19 cellular contexts compared by ENCODE assay signal in genomic region chr22:23125512-23126103, GRCh38. TPM values are rescaled to one million over a fixed set of nuclear protein-coding genes. Genes with fewer than 3 reads are reported as not detected.
DNase-seq lines count a peak whose midpoint lies in the region; ATAC-seq, FAIRE-seq and TF ChIP-seq lines count a peak whose summit lies in the region.
"Had no signal": no experiment of that assay in that cellular context is flagged by ENCODE, and none has a peak within 500 bp of the region (broad histone marks: within the 10 kb centered on the region; RNA-seq: fewer than 3 reads in every experiment).

No MANE protein-coding gene starts in this region.

- H2AK5ac ChIP-seq in neuronal stem cell (ENCODE audit: low read depth, low read length) = no peak overlapping the region

- H3K79me1 ChIP-seq in neuronal stem cell (ENCODE audit: low read depth, low read length) = peaks cover 2% of the 10 kb centered on the region

- H2BK12ac ChIP-seq in neuronal stem cell (ENCODE audit: low read length) = no peak overlapping the region

- no peak overlapping the region for H2BK15ac ChIP-seq in neuronal stem cell (ENCODE audit: low read length)

- TF ChIP-seq EP300 in K562 (IDR thresholded peaks at IDR 0.05; ENCODE audit: low read length) = no peak

- peaks cover 76% of the 10 kb centered on the region for H4K20me1 ChIP-seq in K562 (replicated peaks; ENCODE audit: control insufficient read depth, insufficient read depth, low read length)
- H4K20me1 ChIP-seq: BLaER1 treated with 17β-estradiol and CSF1 and Interleukin-3, amounts not matched to agents 10 nM and 100 nM had no signal

- H2BK120ac ChIP-seq in neuronal stem cell (ENCODE audit: low read depth, low read length) = no peak overlapping the region

- 0 out of 4 replicates have a peak, but pooled peaks of 1 of the 2 experiments have one; percentile 7 for TF ChIP-seq RAD21 in K562 (CRISPR knock-in tag; conservative IDR thresholded peaks at IDR 0.05 in 1 of 2, IDR thresholded peaks at IDR 0.05 in 1 of 2)

- H3K4ac ChIP-seq in neuronal stem cell (ENCODE audit: low read length) = no peak overlapping the region

- ATAC-seq in K562 (no peak), GM18858 (IDR thresholded peaks at IDR 0.05; ENCODE audit: unreplicated experiment) (no peak), HG02623 (IDR thresholded peaks at IDR 0.05; ENCODE audit: unreplicated experiment) (no peak), HG03025 (IDR thresholded peaks at IDR 0.05; ENCODE audit: low FRiP score, unreplicated experiment) (no peak)
- ATAC-seq: CD8-positive, alpha-beta T cell had no signal

- TF ChIP-seq CTCF in K562 (IDR thresholded peaks at IDR 0.05 in 2 of 3, conservative IDR thresholded peaks at IDR 0.05 in 1 of 3; ENCODE audit: insufficient read depth in 2 of 3, low read depth in 1 of 3, low read length in 3 of 3) = no peak
- no peak for TF ChIP-seq CTCF in dorsolateral prefrontal cortex (IDR thresholded peaks at IDR 0.05 in 54 of 56, conservative IDR thresholded peaks at IDR 0.05 in 2 of 56; ENCODE audit: low read depth in 1 of 56, partially characterized antibody in 56 of 56)

- in situ Hi-C loops in K562 (cut with MboI) = loop anchor here (5.0 kb wide), 2 partner anchors 158 to 278 kb away; no protein-coding TSS in a partner anchor

- H3K4me3 ChIP-seq in K562 = no peak overlapping the region
- H3K4me3 ChIP-seq in dorsolateral prefrontal cortex = no peak overlapping the region
- H3K4me3 ChIP-seq in neuronal stem cell (ENCODE audit: low read length in 2 of 2) = no peak overlapping the region
- H3K4me3 ChIP-seq: BLaER1 treated with 17β-estradiol and CSF1 and Interleukin-3, amounts not matched to agents 10 nM and 100 nM; HAP-1 had no signal

- H3K4me2 ChIP-seq in K562 (ENCODE audit: insufficient read depth, low read length) (no peak overlapping the region), neuronal stem cell (ENCODE audit: insufficient read depth, low read length, poor library complexity, severe bottlenecking) (no peak overlapping the region)
- H3K4me2 ChIP-seq: BLaER1 treated with 17β-estradiol and CSF1 and Interleukin-3, amounts not matched to agents 10 nM and 100 nM had no signal

- H3K9ac ChIP-seq in K562 (ENCODE audit: insufficient read depth in 1 of 2, low read depth in 2 of 2, low read length in 2 of 2) (peak overlapping the region in 1 of 2 experiments; percentile 2; a peak in 1 of 4 replicates), neuronal stem cell (ENCODE audit: low read depth, low read length, poor library complexity) (no peak overlapping the region)

- no peak overlapping the region for H4K8ac ChIP-seq in neuronal stem cell (ENCODE audit: low read depth, low read length)

- BruUV-seq in K562 (replicated peaks; lab: Mats Ljungman, UMichigan) = no TSS peak

- CTCF ChIA-PET in K562 (lab: Yijun Ruan, JAX; ENCODE audit: low intra/inter-chr PET ratio) = interaction anchor here (0.6 to 12.0 kb wide), 4 partner anchors 51 to 277 kb away, joined by 3 to 549 read pairs (median 3); no protein-coding TSS in a partner anchor

- no peaks in the 10 kb centered on the region for H3K79me2 ChIP-seq in K562 (ENCODE audit: control insufficient read depth, insufficient read depth, low read length)

- intact Hi-C loops in K562 (cut with micrococcal nuclease) (loop anchor here (10.0 kb wide), 1 partner anchor 661 kb away; no protein-coding TSS in a partner anchor), dorsolateral prefrontal cortex (cut with DNase I) (loop anchor here (5.0 to 10.0 kb wide), 2 partner anchors 53 to 281 kb away; partner anchors contain the start of gene GNAZ (in 2 of the 2))

- 3% methylated on average over 18 of the region's 18 CpGs for WGBS in K562 (ENCODE audit: insufficient coverage, low coverage, missing lambda C conversion rate)
- no CpG with 5 or more reads among the region's 18 CpGs for WGBS in neuronal stem cell (ENCODE audit: extremely low coverage in 2 of 2, insufficient read length in 2 of 2, insufficient replicate concordance in 1 of 2), 2 donors

- POLR2A ChIA-PET in K562 (lab: Yijun Ruan, JAX) = interaction anchor here (0.7 to 19.0 kb wide), 7 partner anchors 7 to 168 kb away, joined by 3 to 414 read pairs (median 31); partner anchors contain the start of genes RAB36 and RSPH14

- TF ChIP-seq POLR2A in K562 (conservative IDR thresholded peaks at IDR 0.05) = no peak

- H3K36me3 ChIP-seq in K562 (ENCODE audit: control insufficient read depth, insufficient read depth, low read length) (no peaks in the 10 kb centered on the region), neuronal stem cell (replicated peaks in 1 of 2; ENCODE audit: control insufficient read depth in 2 of 2, insufficient read depth in 2 of 2, low read length in 2 of 2) (peaks cover 4 to 14% of the 10 kb centered on the region in 2 donors)
- H3K36me3 ChIP-seq: HAP-1 had no signal

- H3K9me1 ChIP-seq in K562 (ENCODE audit: control insufficient read depth, insufficient read depth, low read length) = peaks cover 15% of the 10 kb centered on the region

- H2AFZ ChIP-seq in K562 (ENCODE audit: low read depth, low read length) (no peak overlapping the region), neuronal stem cell (ENCODE audit: low read length) (no peak overlapping the region)

- no peak overlapping the region for H2BK5ac ChIP-seq in neuronal stem cell (ENCODE audit: low read length)

- DNase-seq in K562 (ENCODE audit: extremely low read depth in 1 of 4, low spot score in 3 of 4) (peak in 2 of 4 experiments; percentile 56 to 60), dorsolateral prefrontal cortex (peak in 3 of 10 donors; percentile 20 to 48 (median 34)), neuronal stem cell (ENCODE audit: low spot score) (no peak), superior temporal gyrus (ENCODE audit: extremely low spot score) (peak; percentile 13)
- DNase-seq: Calu3; CD8-positive, alpha-beta T cell; DMS79 treated with DMSO at 0.1 percent for 48 hours; GF-D8; GOT3; IMR-90 had no signal

- H3K18ac ChIP-seq in neuronal stem cell (ENCODE audit: low read length) = no peak overlapping the region

- no peak overlapping the region for H3K14ac ChIP-seq in neuronal stem cell (ENCODE audit: low read length)

- H3K4me1 ChIP-seq in K562 (replicated peaks in 1 of 2; ENCODE audit: control insufficient read depth in 2 of 2, insufficient read depth in 2 of 2, low read length in 2 of 2) = peaks cover 0 to 9% of the 10 kb centered on the region in 2 experiments; a peak in 2 of 5 replicates
- H3K4me1 ChIP-seq in neuronal stem cell (ENCODE audit: control insufficient read depth in 2 of 2, insufficient read depth in 1 of 2, low read depth in 1 of 2, low read length in 2 of 2) = peaks cover 3% of the 10 kb centered on the region in 2 donors
- H3K4me1 ChIP-seq: HAP-1 had no signal

- no peak for FAIRE-seq in K562 (lab: Jason Lieb, UNC)

- H3K27ac ChIP-seq in K562 (ENCODE audit: extremely low read depth, low read depth, low read length) (no peak overlapping the region), dorsolateral prefrontal cortex (peak overlapping the region in 51 of 59 donors; percentile 2 to 100 (median 86)), neuronal stem cell (replicated peaks; ENCODE audit: low read length) (no peak overlapping the region)
- H3K27ac ChIP-seq: BLaER1 treated with 17β-estradiol and CSF1 and Interleukin-3, amounts not matched to agents 10 nM and 100 nM; HL-60 had no signal

- peaks cover 50 to 83% of the 10 kb centered on the region in 2 experiments for H3K27me3 ChIP-seq in K562 (ENCODE audit: control insufficient read depth in 2 of 2, insufficient read depth in 2 of 2, low read length in 2 of 2)
- no peaks in the 10 kb centered on the region for H3K27me3 ChIP-seq in dorsolateral prefrontal cortex
- H3K27me3 ChIP-seq in neuronal stem cell (ENCODE audit: control insufficient read depth in 3 of 3, insufficient read depth in 3 of 3, low read depth in 1 of 3, low read length in 3 of 3) = no peaks in the 10 kb centered on the region
- H3K27me3 ChIP-seq: BLaER1 treated with 17β-estradiol and CSF1 and Interleukin-3, amounts not matched to agents 10 nM and 100 nM had no signal

- no peak overlapping the region for H4K91ac ChIP-seq in neuronal stem cell (ENCODE audit: low read depth, low read length, poor library complexity)

- H3K23ac ChIP-seq in neuronal stem cell (ENCODE audit: low read depth, low read length, poor library complexity) = peak overlapping the region; percentile 81

- H3K9me3 ChIP-seq in K562 (replicated peaks; ENCODE audit: control insufficient read depth, insufficient read depth, low read depth, low read length) (no peaks in the 10 kb centered on the region), neuronal stem cell (replicated peaks in 1 of 2; ENCODE audit: control insufficient read depth in 2 of 2, insufficient read depth in 1 of 2, low read depth in 1 of 2, low read length in 2 of 2) (no peaks in the 10 kb centered on the region)
- H3K9me3 ChIP-seq: BLaER1 treated with 17β-estradiol and CSF1 and Interleukin-3, amounts not matched to agents 10 nM and 100 nM; HAP-1 had no signal

RNA-seq across cellular contexts. Expression of gene RSPH14, which starts 16.2 kb away (rescaled TPM):
- not detected in 2 replicates for total RNA-seq in K562 (2011; cell fraction: chromatin; rRNA removed; ENCODE audit: low replicate concordance)
- not detected in 2 replicates for total RNA-seq in K562 (2011; cell fraction: nucleolus; rRNA removed)
- not detected in 2 replicates for total RNA-seq in K562 (2011; cell fraction: nucleoplasm; rRNA removed)
- total RNA-seq in K562 (2014; rRNA removed) (not detected in 2 replicates), K562 (2014; rRNA removed; fragmentation: Illumina TruSeq; extraction: Trizol) (not detected in 2 replicates), K562 (2015; rRNA removed; fragmentation: Illumina TruSeq; extraction: Trizol) (not detected in 2 replicates), K562 (2021) (not detected in 2 replicates), dorsolateral prefrontal cortex (10 to 100 TPM in 84 of 120 experiments, 1 to 10 TPM in 36; 3.0 to 22.3 (median 11.9) TPM)
- polyA plus RNA-seq in K562 (2011; rRNA removed) (0.24 TPM in 1 of 2 replicates, not detected in the other), K562 (2014; fragmentation: Illumina TruSeq; extraction: Trizol) (not detected in 2 replicates), K562 (2014; fragmentation: Nextera tagmentation; extraction: Ambion mirVana) (under 1 TPM in 1 of 2 experiments, not detected in 1; 0.35 TPM), K562 (2014; rRNA removed) (not detected in 2 replicates)
- not detected in 2 replicates for polyA plus RNA-seq in K562 (2011; cell fraction: cytosol; rRNA removed)
- 0.27 TPM in 1 of 2 replicates, not detected in the other for polyA plus RNA-seq in K562 (2011; cell fraction: nucleus; rRNA removed)
- not detected in 2 replicates for polyA plus RNA-seq in K562 (2012)
- polyA minus RNA-seq in K562 (2011; rRNA and poly(A)+ RNA removed) = not detected in 2 replicates
- polyA minus RNA-seq in K562 (2011; cell fraction: cytosol; rRNA and poly(A)+ RNA removed) = not detected in 2 replicates
- polyA minus RNA-seq in K562 (2011; cell fraction: nucleus; rRNA and poly(A)+ RNA removed) = not detected in 2 replicates
- polyA plus RNA-seq in neuronal stem cell (2013, experiment 1 of 2) = 2.0 TPM
- 2.2 TPM for polyA plus RNA-seq in neuronal stem cell (2013, experiment 2 of 2)
- total RNA-seq: A172, B cell, Calu3, HT1080, IMR-90 had no signal
- polyA plus RNA-seq: IMR-90 had no signal

RNA-seq across cellular contexts. Expression of gene RAB36, which starts 19.7 kb away (rescaled TPM):
- not detected in 2 replicates for total RNA-seq in K562 (2011; cell fraction: chromatin; rRNA removed; ENCODE audit: low replicate concordance)
- not detected in 2 replicates for total RNA-seq in K562 (2011; cell fraction: nucleolus; rRNA removed)
- not detected in 2 replicates for total RNA-seq in K562 (2011; cell fraction: nucleoplasm; rRNA removed)
- total RNA-seq in K562 (2014; rRNA removed) (0.04 and 0.50 TPM in 2 replicates), K562 (2014; rRNA removed; fragmentation: Illumina TruSeq; extraction: Trizol) (not detected in 2 replicates), K562 (2015; rRNA removed; fragmentation: Illumina TruSeq; extraction: Trizol) (not detected in 2 replicates), K562 (2021) (0.09 TPM in 1 of 2 replicates, not detected in the other), dorsolateral prefrontal cortex (10 to 100 TPM in 101 of 120 experiments, 1 to 10 TPM in 19; 7.2 to 20.6 (median 12.3) TPM)
- polyA plus RNA-seq in K562 (2011; rRNA removed) (0.01 and 0.04 TPM in 2 replicates), K562 (2014; fragmentation: Illumina TruSeq; extraction: Trizol) (not detected in 2 replicates), K562 (2014; fragmentation: Nextera tagmentation; extraction: Ambion mirVana) (under 1 TPM; 0.04 to 0.08 TPM), K562 (2014; rRNA removed) (0.08 TPM in 1 of 2 replicates, not detected in the other)
- polyA plus RNA-seq in K562 (2011; cell fraction: cytosol; rRNA removed) = 0.58 TPM in 1 of 2 replicates, not detected in the other
- polyA plus RNA-seq in K562 (2011; cell fraction: nucleus; rRNA removed) = 0.06 TPM in 1 of 2 replicates, not detected in the other
- polyA plus RNA-seq in K562 (2012) = 0.08 and 0.18 TPM in 2 replicates
- 0.42 TPM in 1 of 2 replicates, not detected in the other for polyA minus RNA-seq in K562 (2011; rRNA and poly(A)+ RNA removed)
- polyA minus RNA-seq in K562 (2011; cell fraction: cytosol; rRNA and poly(A)+ RNA removed) = not detected in 2 replicates
- 0.11 and 0.40 TPM in 2 replicates for polyA minus RNA-seq in K562 (2011; cell fraction: nucleus; rRNA and poly(A)+ RNA removed)
- polyA plus RNA-seq in neuronal stem cell (2013, experiment 1 of 2) = 4.5 TPM
- 4.5 TPM for polyA plus RNA-seq in neuronal stem cell (2013, experiment 2 of 2)

RNA-seq across cellular contexts. Expression of gene BCR, which starts 54.7 kb away (rescaled TPM):
- 234 and 446 TPM in 2 replicates for total RNA-seq in K562 (2011; cell fraction: chromatin; rRNA removed; ENCODE audit: low replicate concordance)
- total RNA-seq in K562 (2011; cell fraction: nucleolus; rRNA removed) = 279 and 314 TPM in 2 replicates
- 196 and 222 TPM in 2 replicates for total RNA-seq in K562 (2011; cell fraction: nucleoplasm; rRNA removed)
- total RNA-seq in K562 (2014; rRNA removed) (81.7 and 100 TPM in 2 replicates), K562 (2014; rRNA removed; fragmentation: Illumina TruSeq; extraction: Trizol) (27.5 and 45.6 TPM in 2 replicates), K562 (2015; rRNA removed; fragmentation: Illumina TruSeq; extraction: Trizol) (65.7 and 68.4 TPM in 2 replicates), K562 (2021) (144 and 150 TPM in 2 replicates), dorsolateral prefrontal cortex (100 to 1,000 TPM in 90 of 120 experiments, 10 to 100 TPM in 30; 54.7 to 211 (median 113) TPM)
- polyA plus RNA-seq in K562 (2011; rRNA removed) (20.9 and 36.8 TPM in 2 replicates), K562 (2014; fragmentation: Illumina TruSeq; extraction: Trizol) (45.8 and 60.4 TPM in 2 replicates), K562 (2014; fragmentation: Nextera tagmentation; extraction: Ambion mirVana) (under 1 TPM; 0.41 to 0.70 TPM), K562 (2014; rRNA removed) (34.9 and 36.1 TPM in 2 replicates)
- 26.4 and 31.1 TPM in 2 replicates for polyA plus RNA-seq in K562 (2011; cell fraction: cytosol; rRNA removed)
- 57.9 and 76.9 TPM in 2 replicates for polyA plus RNA-seq in K562 (2011; cell fraction: nucleus; rRNA removed)
- polyA plus RNA-seq in K562 (2012) = 73.9 and 75.3 TPM in 2 replicates
- 113 and 124 TPM in 2 replicates for polyA minus RNA-seq in K562 (2011; rRNA and poly(A)+ RNA removed)
- 132 and 181 TPM in 2 replicates for polyA minus RNA-seq in K562 (2011; cell fraction: cytosol; rRNA and poly(A)+ RNA removed)
- 138 and 300 TPM in 2 replicates for polyA minus RNA-seq in K562 (2011; cell fraction: nucleus; rRNA and poly(A)+ RNA removed)
- polyA plus RNA-seq in neuronal stem cell (2013, experiment 1 of 2) = 20.8 TPM
- 19.8 TPM for polyA plus RNA-seq in neuronal stem cell (2013, experiment 2 of 2)

RNA-seq across cellular contexts. Expression of gene GNAZ, which starts 55.3 kb away (rescaled TPM):
- 0.79 and 1.2 TPM in 2 replicates for total RNA-seq in K562 (2011; cell fraction: chromatin; rRNA removed; ENCODE audit: low replicate concordance)
- 0.50 and 0.79 TPM in 2 replicates for total RNA-seq in K562 (2011; cell fraction: nucleolus; rRNA removed)
- total RNA-seq in K562 (2011; cell fraction: nucleoplasm; rRNA removed) = 0.29 and 0.46 TPM in 2 replicates
- total RNA-seq in K562 (2014; rRNA removed) (0.14 and 0.24 TPM in 2 replicates), K562 (2014; rRNA removed; fragmentation: Illumina TruSeq; extraction: Trizol) (0.04 and 0.10 TPM in 2 replicates), K562 (2015; rRNA removed; fragmentation: Illumina TruSeq; extraction: Trizol) (0.04 and 0.11 TPM in 2 replicates), K562 (2021) (0.22 and 0.74 TPM in 2 replicates), dorsolateral prefrontal cortex (100 to 1,000 TPM in 10 of 120 experiments, 10 to 100 TPM in 110; 66.2 to 113 (median 85.3) TPM)
- polyA plus RNA-seq in K562 (2011; rRNA removed) (0.13 and 0.22 TPM in 2 replicates), K562 (2014; fragmentation: Illumina TruSeq; extraction: Trizol) (0.12 and 0.13 TPM in 2 replicates), K562 (2014; fragmentation: Nextera tagmentation; extraction: Ambion mirVana) (not detected), K562 (2014; rRNA removed) (0.18 TPM in 1 of 2 replicates, not detected in the other)
- polyA plus RNA-seq in K562 (2011; cell fraction: cytosol; rRNA removed) = 0.15 and 0.31 TPM in 2 replicates
- 0.35 and 0.60 TPM in 2 replicates for polyA plus RNA-seq in K562 (2011; cell fraction: nucleus; rRNA removed)
- 0.14 and 0.26 TPM in 2 replicates for polyA plus RNA-seq in K562 (2012)
- 0.21 and 0.32 TPM in 2 replicates for polyA minus RNA-seq in K562 (2011; rRNA and poly(A)+ RNA removed)
- polyA minus RNA-seq in K562 (2011; cell fraction: cytosol; rRNA and poly(A)+ RNA removed) = 0.57 TPM in 1 of 2 replicates, not detected in the other
- 0.40 and 0.67 TPM in 2 replicates for polyA minus RNA-seq in K562 (2011; cell fraction: nucleus; rRNA and poly(A)+ RNA removed)
- polyA plus RNA-seq in neuronal stem cell (2013, experiment 1 of 2) = 36.9 TPM
- polyA plus RNA-seq in neuronal stem cell (2013, experiment 2 of 2) = 37.0 TPM
- total RNA-seq: CD8-positive, alpha-beta T cell had no signal

Comparison
In these comparisons a context has a peak if more than half of its experiments do, and no peak if none do; other contexts are left out.
1. H3K27ac ChIP-seq: peak in dorsolateral prefrontal cortex (51 of 59); none in K562 (single experiment) and neuronal stem cell (single experiment).
2. RNA of gene RAB36, which starts 19.7 kb away (total RNA-seq): 7.2 to 20.6 TPM in dorsolateral prefrontal cortex; 0.04 to 0.50 TPM in K562; every median in the first group is over 4 times any median in the second.